8 cellular contexts compared by ENCODE assay signal in genomic region chr15:41661529-41662225, GRCh38. TPM values are rescaled to one million over a fixed set of nuclear protein-coding genes. Genes with fewer than 3 reads are reported as not detected.
DNase-seq lines count a peak whose midpoint lies in the region; ATAC-seq and TF ChIP-seq lines count a peak whose summit lies in the region.

No MANE protein-coding gene starts in this region.

- TF ChIP-seq CTCF in VCaP (conservative IDR thresholded peaks at IDR 0.05) (no peak), MCF 10A (IDR thresholded peaks at IDR 0.05; ENCODE audit: unreplicated experiment) (no peak), gastrocnemius medialis (IDR thresholded peaks at IDR 0.05 in 4 of 5, conservative IDR thresholded peaks at IDR 0.05 in 1 of 5) (no peak)

- peaks cover 50% of the 10 kb centered on the region for H3K4me1 ChIP-seq in CD8-positive, alpha-beta memory T cell (ENCODE audit: insufficient read depth, low read length)
- H3K4me1 ChIP-seq in iPS-18a (ENCODE audit: control insufficient read depth, low read depth, low read length), result peaks cover 9% of the 10 kb centered on the region
- peaks cover 38 to 40% of the 10 kb centered on the region in 2 donors for H3K4me1 ChIP-seq in gastrocnemius medialis

- H3K4me1 Mint-ChIP-seq in CD8-positive, alpha-beta memory T cell, result peaks cover 52 to 67% (median 59%) of the 10 kb centered on the region in 3 donors
- H3K4me1 Mint-ChIP-seq in MCF 10A (ENCODE audit: insufficient read depth, unreplicated experiment), result peaks cover 9% of the 10 kb centered on the region

- H3K9me3 ChIP-seq in CD8-positive, alpha-beta memory T cell (ENCODE audit: low read length), result no peaks in the 10 kb centered on the region
- H3K9me3 ChIP-seq in iPS-18a (ENCODE audit: control insufficient read depth, low read depth, low read length) (no peaks in the 10 kb centered on the region), gastrocnemius medialis (no peaks in the 10 kb centered on the region)

- peak; percentile 68 to 83 (median 75) for DNase-seq in CD8-positive, alpha-beta memory T cell
- DNase-seq in HCEC 1CT (peak; percentile 83), NCI-H2107 treated with DMSO at 0.1 percent for 48 hours (lab: John Stamatoyannopoulos, UW; ENCODE audit: unreplicated experiment) (peak; percentile 43), MCF 10A (ENCODE audit: unreplicated experiment) (peak; percentile 59), gastrocnemius medialis (peak; percentile 57 to 71)

- intact Hi-C loops in MCF 10A (cut with micrococcal nuclease), result no loop called here
- intact Hi-C loops in gastrocnemius medialis (cut with DNase I; ENCODE audit: low total_unique reads), result loop anchor here (5.0 kb wide), 3 partner anchors 104 to 119 kb away; partner anchors contain the start of genes MAPKBP1, RPAP1 and TYRO3

- ATAC-seq in gastrocnemius medialis (peak; percentile 73 to 76), GM21515 (IDR thresholded peaks at IDR 0.05; ENCODE audit: unreplicated experiment) (no peak)

- no peaks in the 10 kb centered on the region for H3K9me3 Mint-ChIP-seq in CD8-positive, alpha-beta memory T cell
- no peaks in the 10 kb centered on the region for H3K9me3 Mint-ChIP-seq in MCF 10A (ENCODE audit: unreplicated experiment)

- CTCF ChIA-PET in CD8-positive, alpha-beta memory T cell (lab: Charles Lee), result interaction anchor here (0.7 to 2.6 kb wide), 7 partner anchors 14 to 328 kb away, joined by 3 to 17 read pairs (median 4); no protein-coding TSS in a partner anchor
- CTCF ChIA-PET in MCF 10A (lab: Yijun Ruan, JAX), result interaction anchor here (0.6 to 2.2 kb wide), 3 partner anchors 10 to 243 kb away, joined by 3 to 9 read pairs (median 5); no protein-coding TSS in a partner anchor

- H3K27me3 ChIP-seq in CD8-positive, alpha-beta memory T cell (ENCODE audit: insufficient read depth, low read length, poor library complexity, severe bottlenecking), result no peaks in the 10 kb centered on the region
- H3K27me3 ChIP-seq in iPS-18a (ENCODE audit: control insufficient read depth, insufficient read depth, low read length) (peaks cover 53% of the 10 kb centered on the region), gastrocnemius medialis (no peaks in the 10 kb centered on the region)

- H3K27me3 Mint-ChIP-seq in CD8-positive, alpha-beta memory T cell, result peaks cover 4 to 10% of the 10 kb centered on the region in 2 donors
- no peaks in the 10 kb centered on the region for H3K27me3 Mint-ChIP-seq in MCF 10A (ENCODE audit: insufficient read depth, unreplicated experiment)

- peak overlapping the region; percentile 85 to 93 (median 90) for H3K4me3 Mint-ChIP-seq in CD8-positive, alpha-beta memory T cell
- H3K4me3 Mint-ChIP-seq in MCF 10A (ENCODE audit: unreplicated experiment), result peak overlapping the region; percentile 86

- H3K9ac ChIP-seq in iPS-18a (ENCODE audit: low read length), result peak overlapping the region; percentile 61

- H3K36me3 ChIP-seq in CD8-positive, alpha-beta memory T cell (ENCODE audit: insufficient read depth, low read length), result no peaks in the 10 kb centered on the region
- H3K36me3 ChIP-seq in iPS-18a (ENCODE audit: control insufficient read depth, low read depth, low read length) (no peaks in the 10 kb centered on the region), gastrocnemius medialis (no peaks in the 10 kb centered on the region)

- BruUV-seq in MCF 10A (replicated peaks; lab: Mats Ljungman, UMichigan), result no TSS peak

- peak overlapping the region; percentile 81 to 98 (median 96) for H3K27ac Mint-ChIP-seq in CD8-positive, alpha-beta memory T cell
- peak overlapping the region; percentile 61 for H3K27ac Mint-ChIP-seq in MCF 10A (ENCODE audit: low read depth, unreplicated experiment)

- POLR2A ChIA-PET in CD8-positive, alpha-beta memory T cell (lab: Charles Lee), result interaction anchor here (1.0 to 1.9 kb wide), 4 partner anchors 9 to 112 kb away, joined by 5 to 9 read pairs (median 8); partner anchors contain the start of gene MAPKBP1
- POLR2A ChIA-PET in MCF 10A (lab: Yijun Ruan, JAX), result interaction anchor here (0.7 to 4.2 kb wide), 8 partner anchors 10 to 245 kb away, joined by 3 to 19 read pairs (median 4); partner anchors contain the start of genes RPAP1 and TYRO3

- H3K27ac ChIP-seq in CD8-positive, alpha-beta memory T cell (ENCODE audit: low read depth, low read length), result peak overlapping the region; percentile 94
- H3K27ac ChIP-seq in VCaP (peak overlapping the region; percentile 83), iPS-18a (ENCODE audit: low read length) (peak overlapping the region; percentile 27), gastrocnemius medialis (peak overlapping the region; percentile 70 to 83 (median 80))

- H3K4me3 ChIP-seq in CD8-positive, alpha-beta memory T cell (ENCODE audit: low read length), result peak overlapping the region; percentile 85
- peak overlapping the region; percentile 91 for H3K4me3 ChIP-seq in iPS-18a (ENCODE audit: low read length)
- H3K4me3 ChIP-seq in gastrocnemius medialis, result peak overlapping the region; percentile 52 to 88 (median 70)

- peak; percentile 15 to 33 for TF ChIP-seq POLR2A in gastrocnemius medialis (IDR thresholded peaks at IDR 0.05)

- in situ Hi-C loops in gastrocnemius medialis (cut with MboI; ENCODE audit: low sequenced_read_pairs in 4 of 4), result no loop called here

- H3K36me3 Mint-ChIP-seq in CD8-positive, alpha-beta memory T cell, result peaks cover 0 to 12% (median 0%) of the 10 kb centered on the region in 3 donors
- no peaks in the 10 kb centered on the region for H3K36me3 Mint-ChIP-seq in MCF 10A (ENCODE audit: insufficient read depth, unreplicated experiment)

RNA-seq across cellular contexts. Expression of gene MGA, which starts 1.5 kb away (rescaled TPM):
- 10 to 100 TPM; 40.1 to 41.5 TPM for total RNA-seq in CD8-positive, alpha-beta memory T cell
- polyA plus RNA-seq in CD8-positive, alpha-beta memory T cell, result 22.5 TPM
- total RNA-seq in MCF 10A (2022), result 15.9 and 17.5 TPM in 2 replicates
- 10 to 100 TPM; 17.0 to 27.8 (median 23.6) TPM for total RNA-seq in gastrocnemius medialis

Comparison
In these comparisons a context has a peak if more than half of its experiments do, and no peak if none do; other contexts are left out.
1. H3K27ac ChIP-seq: peak in every context shown above with its lines; median percentile 94 in CD8-positive, alpha-beta memory T cell; 83 in VCaP; 80 in gastrocnemius medialis; 27 in iPS-18a.